In genomic region chr19:48351341-48351752, GRCh38 we compare ENCODE assay signal across 9 cellular contexts. TPM values are rescaled to one million over a fixed set of nuclear protein-coding genes. Genes with fewer than 3 reads are reported as not detected.
DNase-seq lines count a peak whose midpoint lies in the region; ATAC-seq and TF ChIP-seq lines count a peak whose summit lies in the region.
"Had no signal": no experiment of that assay in that cellular context is flagged by ENCODE, and none has a peak within 500 bp of the region (broad histone marks: within the 10 kb centered on the region; RNA-seq: fewer than 3 reads in every experiment).

No MANE protein-coding gene starts in this region.

- TF ChIP-seq POLR2A in lower leg skin (IDR thresholded peaks at IDR 0.05), result no peak

- DNase-seq in NCI-H187 (lab: John Stamatoyannopoulos, UW) (peak; percentile 36 to 37), NCI-H187 treated with DMSO at 0.1 percent for 48 hours (lab: John Stamatoyannopoulos, UW) (no peak), NCI-H2029 (lab: John Stamatoyannopoulos, UW) (peak; percentile 16), cerebellum (ENCODE audit: low spot score) (peak; percentile 30), lower leg skin (ENCODE audit: low spot score in 2 of 2) (peak; percentile 52 to 93)
- peak; percentile 88 for DNase-seq in activated CD4-positive, CD25-positive, alpha-beta regulatory T cell treated with anti-CD3 and anti-CD28 coated beads, Interleukin-2, amount 50 U/mL, for 72 hours
- peak; percentile 35 to 60 for DNase-seq in stimulated activated CD8-positive, alpha-beta memory T cell treated with anti-CD3 and anti-CD28 coated beads, Interleukin-15, amount 100 ng/mL, for 4 hours (ENCODE audit: low read depth in 2 of 2)

- TF ChIP-seq CTCF in lower leg skin (IDR thresholded peaks at IDR 0.05), result peak in 1 of 3 donors; percentile 18

- 45 to 55% methylated on average over 8 of the region's 8 CpGs for WGBS in lower leg skin, 2 donors

- H3K4me3 ChIP-seq in lower leg skin (ENCODE audit: low read depth, poor library complexity, severe bottlenecking), result no peak overlapping the region

- intact Hi-C loops in lower leg skin (cut with DNase I; ENCODE audit: low total_unique reads), result no loop called here

- ATAC-seq in GM19023 (IDR thresholded peaks at IDR 0.05; ENCODE audit: unreplicated experiment), result no peak

RNA-seq across cellular contexts. Expression of gene TMEM143, which starts 12.4 kb away (rescaled TPM):
- 4.9 TPM for total RNA-seq in cerebellum
- 10 to 100 TPM in 1 of 4 donors, 1 to 10 TPM in 3; 6.7 to 21.0 (median 8.7) TPM for total RNA-seq in lower leg skin

RNA-seq across cellular contexts. Expression of gene SYNGR4, which starts 12.8 kb away (rescaled TPM):
- total RNA-seq in cerebellum (0.27 TPM), lower leg skin (not detected)
- total RNA-seq: glomerular endothelial cell had no signal

RNA-seq across cellular contexts. Expression of gene EMP3, which starts 26.0 kb away (rescaled TPM):
- total RNA-seq in cerebellum (6.8 TPM), lower leg skin (10 to 100 TPM; 11.5 to 29.3 (median 14.7) TPM)

RNA-seq across cellular contexts. Expression of gene KDELR1, which starts 40.0 kb away (rescaled TPM):
- total RNA-seq in cerebellum (32.3 TPM), lower leg skin (10 to 100 TPM; 71.3 to 99.6 (median 80.3) TPM)

RNA-seq across cellular contexts. Expression of gene GRIN2D, which starts 42.1 kb away (rescaled TPM):
- total RNA-seq in cerebellum (4.6 TPM), lower leg skin (under 1 TPM; 0.17 to 0.47 (median 0.42) TPM)
